Comparison of ENCODE assay signal across 9 cellular contexts in the genomic region with DNA sequence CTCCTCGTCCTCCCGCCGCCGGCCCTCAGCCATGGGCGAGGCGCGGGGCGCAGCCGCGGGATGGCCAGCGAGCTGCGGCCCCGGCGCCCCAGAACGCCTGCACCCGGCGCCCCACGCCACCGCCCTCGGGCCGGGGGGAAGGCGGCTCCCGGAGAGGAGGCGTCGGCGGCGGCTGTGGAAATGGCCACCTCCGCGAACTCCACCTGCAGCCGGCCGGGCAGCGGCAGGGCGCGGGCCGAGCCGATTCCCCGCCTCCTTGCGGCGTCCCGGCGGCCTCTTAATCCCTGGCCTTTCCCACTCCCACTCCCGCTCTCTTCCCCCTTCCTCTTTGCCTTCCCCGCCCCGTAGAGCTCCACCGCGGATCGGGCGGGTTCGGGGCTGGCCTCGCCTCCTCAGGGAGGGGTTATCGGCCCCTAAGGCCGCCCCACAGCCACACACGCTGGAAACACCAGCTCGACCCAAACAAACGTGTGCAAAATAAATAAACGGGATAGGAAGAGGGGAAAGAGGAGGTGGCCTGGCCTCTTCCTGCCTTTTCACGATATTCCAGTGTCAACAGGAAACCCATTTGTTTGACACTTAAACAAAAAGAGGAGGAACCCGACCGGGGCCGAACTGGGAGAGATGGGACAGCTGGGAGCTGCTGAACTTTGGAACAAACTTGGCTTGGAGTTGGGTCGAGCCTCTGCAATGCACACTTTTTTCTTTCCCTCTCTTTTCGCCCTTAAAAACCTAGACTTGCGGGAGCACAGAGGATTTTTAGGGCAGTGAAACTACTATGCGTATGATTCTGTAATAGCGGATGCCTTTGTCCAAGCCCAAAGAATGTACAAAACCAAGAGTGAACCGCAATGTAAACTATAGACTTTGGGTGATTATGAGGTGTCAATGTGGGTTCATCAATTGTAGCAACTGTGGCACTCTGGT. TPM values are rescaled to one million over a fixed set of nuclear protein-coding genes. Genes with fewer than 3 reads are reported as not detected.
DNase-seq lines count a peak whose midpoint lies in the region; ATAC-seq and TF ChIP-seq lines count a peak whose summit lies in the region.
"Had no signal": no experiment of that assay in that cellular context is flagged by ENCODE, and none has a peak within 500 bp of the region (broad histone marks: within the 10 kb centered on the region; RNA-seq: fewer than 3 reads in every experiment).

Gene SH3D19, minus strand, starts transcription at position 286 of the 927 bp plus-strand sequence. Its CDS starts 253 bp downstream, at position 33.

- ATAC-seq in GM18861 (IDR thresholded peaks at IDR 0.05; ENCODE audit: unreplicated experiment) = no peak

- no peaks in the 10 kb centered on the region for H3K36me3 Mint-ChIP-seq in CD14-positive monocyte

- DNase-seq in CD14-positive monocyte (ENCODE audit: low spot score) = no peak
- DNase-seq in HS-27A (ENCODE audit: low read depth) = peak; percentile 45
- DNase-seq in fibroblast of gingiva (ENCODE audit: low read depth) = peak; percentile 76
- peak; percentile 69 for DNase-seq in mucosa of gallbladder (ENCODE audit: low spot score)
- DNase-seq in ureter (ENCODE audit: low spot score) = peak; percentile 69
- no peak for DNase-seq in stimulated activated CD4-positive, alpha-beta T cell treated with anti-CD3 and anti-CD28 coated beads, Interleukin-4, amount 100 ng/mL, for 24 hours

- peak within 1 kb of the TSS; percentile 50 to 88 for H3K4me3 Mint-ChIP-seq in CD14-positive monocyte

- peaks cover 0 to 13% (median 8%) of the 10 kb centered on the region in 7 donors for H3K9me3 Mint-ChIP-seq in CD14-positive monocyte

- H3K27me3 Mint-ChIP-seq in CD14-positive monocyte (ENCODE audit: low read depth in 3 of 3) = peaks cover 43 to 66% (median 50%) of the 10 kb centered on the region in 3 donors

- intact Hi-C loops in CD14-positive monocyte (cut with micrococcal nuclease) = no loop called here

- no peak for TF ChIP-seq CTCF in CD14-positive monocyte (IDR thresholded peaks at IDR 0.05)
- no peak for TF ChIP-seq CTCF in VCaP (conservative IDR thresholded peaks at IDR 0.05)

- peak within 1 kb of the TSS; percentile 94 for H3K27ac ChIP-seq in VCaP
- H3K27ac ChIP-seq: HL-60 had no signal

- peaks cover 7% of the 10 kb centered on the region for H3K4me1 Mint-ChIP-seq in CD14-positive monocyte

- peak within 1 kb of the TSS in 1 of 7 donors; percentile 77 for H3K27ac Mint-ChIP-seq in CD14-positive monocyte

RNA-seq across cellular contexts. Expression of gene SH3D19, which starts in this region (rescaled TPM):
- not detected for polyA plus RNA-seq in CD14-positive monocyte
- total RNA-seq in mucosa of gallbladder (136 TPM), ureter (41.7 TPM)

Comparison
In these comparisons a context has a peak if more than half of its experiments do, and no peak if none do; other contexts are left out.
1. DNase-seq: peak in HS-27A (single experiment), fibroblast of gingiva (single experiment), mucosa of gallbladder (single experiment) and ureter (single experiment); none in CD14-positive monocyte (single experiment) and stimulated activated CD4-positive, alpha-beta T cell treated with anti-CD3 and anti-CD28 coated beads, Interleukin-4, amount 100 ng/mL, for 24 hours (single experiment).